ENCODE assay signal across 15 cellular contexts in the genomic region with DNA sequence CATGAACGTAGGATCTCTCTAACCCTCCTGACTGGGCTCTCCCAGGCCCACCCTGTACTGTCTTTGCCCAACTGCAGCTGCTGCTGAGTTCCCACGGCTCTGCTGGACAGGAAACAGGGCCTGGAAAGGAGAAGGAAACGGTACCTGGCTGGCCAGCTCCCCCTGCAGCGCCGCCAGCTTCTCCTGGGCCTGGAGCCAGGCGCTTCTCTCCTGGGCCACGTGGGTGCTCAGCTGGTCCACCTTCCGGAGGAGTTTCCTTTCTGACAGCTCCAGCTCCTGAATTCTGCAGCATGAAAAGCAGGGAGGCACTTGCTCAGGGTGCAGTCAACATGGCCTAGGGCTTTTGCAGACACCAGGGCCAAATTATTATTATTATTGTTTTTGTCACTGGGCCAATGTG. TPM values are rescaled to one million over a fixed set of nuclear protein-coding genes. Genes with fewer than 3 reads are reported as not detected.
A peak's percentile ranks its signal among the peaks of the same experiment; 100 is the strongest.
DNase-seq lines count a peak whose midpoint lies in the region; TF ChIP-seq lines count a peak whose summit lies in the region.
"Had no signal": no experiment of that assay in that cellular context is flagged by ENCODE, and none has a peak within 500 bp of the region (broad histone marks: within the 10 kb centered on the region; RNA-seq: fewer than 3 reads in every experiment).

No MANE protein-coding gene starts in this region.

- TF ChIP-seq CTCF in endodermal cell (conservative IDR thresholded peaks at IDR 0.05) (no peak), vagina (IDR thresholded peaks at IDR 0.05) (no peak)

- DNase-seq in NCI-H345 (lab: John Stamatoyannopoulos, UW) (peak; percentile 36), NCI-H345 treated with DMSO at 0.1 percent for 48 hours (lab: John Stamatoyannopoulos, UW; ENCODE audit: unreplicated experiment) (no peak), NCI-H2196 (lab: John Stamatoyannopoulos, UW; ENCODE audit: unreplicated experiment) (peak; percentile 89), endodermal cell (peak; percentile 59), putamen (ENCODE audit: low spot score) (peak; percentile 63), vagina (ENCODE audit: extremely low spot score in 2 of 2) (no peak), middle frontal gyrus (ENCODE audit: extremely low spot score, low spot score) (no peak), AG20443 (ENCODE audit: low spot score) (no peak)
- DNase-seq: activated CD4-positive, alpha-beta T cell treated with anti-CD3 and anti-CD28 coated beads, Interleukin-2, amount 50 U/mL, for 4 hours; activated effector memory CD4-positive, alpha-beta T cell treated with Interleukin-2 at 50 U/mL for 16 hours; naive B cell; small intestine had no signal

- H3K9ac ChIP-seq in endodermal cell (ENCODE audit: extremely low read depth, low read length, poor library complexity, severe bottlenecking): no peak overlapping the region

- H3K4me3 Mint-ChIP-seq in endodermal cell: no peak overlapping the region
- H3K4me3 Mint-ChIP-seq: naive B cell; T-helper 1 cell treated with Interleukin-12 subunit alpha and Interleukin-12 subunit beta and Interleukin-4 antibody, amounts not matched to agents 30 μg/mL and 1 μg/mL, for 36 hours; type B pancreatic cell had no signal

- no peaks in the 10 kb centered on the region for H3K9me3 Mint-ChIP-seq in endodermal cell
- H3K9me3 Mint-ChIP-seq: T-helper 1 cell treated with Interleukin-12 subunit alpha and Interleukin-12 subunit beta and Interleukin-4 antibody, amounts not matched to agents 30 μg/mL and 1 μg/mL, for 36 hours; type B pancreatic cell had no signal

- H3K9me3 ChIP-seq in endodermal cell (ENCODE audit: control insufficient read depth, low read length): no peaks in the 10 kb centered on the region
- H3K9me3 ChIP-seq in vagina: no peaks in the 10 kb centered on the region

- H3K27ac ChIP-seq in endodermal cell (ENCODE audit: low read depth, low read length) (no peak overlapping the region), vagina (no peak overlapping the region)

- intact Hi-C loops in vagina (cut with DNase I): no loop called here

- H3K27me3 ChIP-seq in endodermal cell (ENCODE audit: control insufficient read depth, insufficient read depth, low read length, poor library complexity, severe bottlenecking) (peaks cover 38% of the 10 kb centered on the region), vagina (no peaks in the 10 kb centered on the region)

- H3K27ac Mint-ChIP-seq in endodermal cell: no peak overlapping the region
- H3K27ac Mint-ChIP-seq: naive B cell; T-helper 1 cell treated with Interleukin-12 subunit alpha and Interleukin-12 subunit beta and Interleukin-4 antibody, amounts not matched to agents 30 μg/mL and 1 μg/mL, for 36 hours; type B pancreatic cell had no signal

- peaks cover 5% of the 10 kb centered on the region for H3K4me1 Mint-ChIP-seq in endodermal cell

- H3K36me3 Mint-ChIP-seq in endodermal cell (ENCODE audit: low read depth): peaks cover 2% of the 10 kb centered on the region
- H3K36me3 Mint-ChIP-seq: type B pancreatic cell had no signal

- WGBS in endodermal cell (ENCODE audit: insufficient coverage in 1 of 2, insufficient read length in 1 of 2), 2 experiments: 75 to 87% methylated on average over 7 to 8 of the region's 8 CpGs

- TF ChIP-seq POLR2A in vagina (IDR thresholded peaks at IDR 0.05): no peak

- H3K4me1 ChIP-seq in endodermal cell (ENCODE audit: control insufficient read depth, insufficient read depth, low read length) (no peaks in the 10 kb centered on the region), vagina (no peaks in the 10 kb centered on the region)

- H3K36me3 ChIP-seq in endodermal cell (ENCODE audit: control insufficient read depth, insufficient read depth, low read length) (no peaks in the 10 kb centered on the region), vagina (no peaks in the 10 kb centered on the region)

- H3K4me3 ChIP-seq in endodermal cell (ENCODE audit: low read length) (no peak overlapping the region), vagina (no peak overlapping the region)

- peaks cover 38% of the 10 kb centered on the region for H3K27me3 Mint-ChIP-seq in endodermal cell (ENCODE audit: insufficient read depth)

RNA-seq across cellular contexts. Expression of a gene that starts 6.5 kb away (rescaled TPM):
- total RNA-seq in endodermal cell (1 to 10 TPM in 1 of 2 donors, under 1 TPM in 1; 0.84 to 1.6 TPM), vagina (0.49 TPM)
- polyA plus RNA-seq in endodermal cell (2013, experiment 1 of 2): 0.11 TPM
- 0.17 TPM for polyA plus RNA-seq in endodermal cell (2013, experiment 2 of 2)
- total RNA-seq: M059J had no signal

Comparison
In these comparisons a context has a peak if more than half of its experiments do, and no peak if none do; other contexts are left out.
1. DNase-seq: peak in NCI-H345 (single experiment), NCI-H2196 (single experiment), endodermal cell (single experiment) and putamen (single experiment); none in NCI-H345 treated with DMSO at 0.1 percent for 48 hours (single experiment), vagina (0 of 2), middle frontal gyrus (single experiment) and AG20443 (single experiment).